8 cellular contexts compared by ENCODE assay signal in the genomic region with DNA sequence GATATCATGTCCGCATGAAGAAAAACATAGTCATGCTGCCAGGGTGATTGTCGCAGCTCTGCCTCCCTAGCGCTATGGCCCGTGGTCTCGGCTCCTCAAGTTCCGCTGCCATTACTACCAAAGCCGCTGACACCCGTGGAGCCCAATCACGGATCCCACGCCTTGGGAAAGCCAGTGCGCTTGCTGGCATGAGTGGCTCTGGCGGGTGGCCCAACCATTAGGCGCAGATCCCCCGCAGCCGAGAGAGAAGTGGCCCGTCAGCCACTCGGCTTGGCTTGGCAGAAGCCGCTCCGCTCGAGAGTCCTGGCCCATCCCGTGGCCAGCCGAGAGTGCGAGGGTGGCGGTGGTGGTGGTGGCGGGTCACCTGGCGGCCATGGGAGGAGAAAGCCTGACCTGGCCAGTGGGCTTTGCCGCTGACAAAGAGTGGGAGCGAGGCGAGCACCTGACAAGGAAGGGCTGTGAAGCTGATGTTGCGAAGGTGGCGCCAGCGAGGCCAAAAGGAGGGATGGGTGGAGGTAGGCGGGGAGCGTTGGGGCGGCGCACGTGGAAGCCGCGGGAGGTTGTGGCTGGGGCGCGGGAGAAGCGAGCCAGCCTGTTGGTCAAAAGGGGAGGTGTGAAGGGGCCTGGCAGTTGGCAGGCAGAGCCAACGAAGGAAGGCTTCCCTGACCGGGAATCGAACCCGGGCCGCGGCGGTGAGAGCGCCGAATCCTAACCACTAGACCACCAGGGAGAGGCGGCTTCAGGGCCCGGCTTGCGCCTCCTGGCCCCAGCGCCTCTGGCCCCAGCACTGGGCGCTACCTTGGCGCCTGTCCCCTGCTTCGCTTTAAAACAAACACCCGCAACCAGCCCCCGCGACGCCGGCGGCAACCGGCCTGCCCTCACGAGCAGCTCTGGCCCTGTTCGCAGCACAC. TPM values are rescaled to one million over a fixed set of nuclear protein-coding genes. Genes with fewer than 3 reads are reported as not detected.
DNase-seq lines count a peak whose midpoint lies in the region; ATAC-seq, FAIRE-seq and TF ChIP-seq lines count a peak whose summit lies in the region.
"Not testable (repeated sequence)": the region's sequence is repeated elsewhere in the genome, so short reads cannot be mapped to it uniquely, and the experiment has no call there.

No MANE protein-coding gene starts in this region.

- H3K27me3 Mint-ChIP-seq in natural killer cell (ENCODE audit: low read depth in 2 of 2), result not testable (repeated sequence)

- H3K79me2 ChIP-seq in endothelial cell of umbilical vein (ENCODE audit: control insufficient read depth, insufficient read depth, low read length), result not testable (repeated sequence)

- intact Hi-C loops in endothelial cell of umbilical vein (cut with micrococcal nuclease); natural killer cell (cut with micrococcal nuclease): not testable (repeated sequence)

- TSS peak; percentile 96 for BruUV-seq in endothelial cell of umbilical vein (replicated peaks; lab: Mats Ljungman, UMichigan)

- H3K4me3 Mint-ChIP-seq in natural killer cell, result not testable (repeated sequence)

- not testable (repeated sequence) for H2AFZ ChIP-seq in endothelial cell of umbilical vein (ENCODE audit: low read depth, low read length)

- H3K27ac Mint-ChIP-seq in natural killer cell, result not testable (repeated sequence)

- ATAC-seq in GM18873 (IDR thresholded peaks at IDR 0.05; ENCODE audit: low FRiP score, unreplicated experiment), result peak; percentile 44
- peak; percentile 64 for ATAC-seq in GM21529 (IDR thresholded peaks at IDR 0.05; ENCODE audit: unreplicated experiment)
- peak; percentile 46 for ATAC-seq in HG02973 (IDR thresholded peaks at IDR 0.05; ENCODE audit: unreplicated experiment)
- peak; percentile 47 for ATAC-seq in HG03558 (IDR thresholded peaks at IDR 0.05; ENCODE audit: extremely low read depth, unreplicated experiment)
- ATAC-seq in natural killer cell, result peak; percentile 45 to 60 (median 56)

- not testable (repeated sequence) for H3K4me2 ChIP-seq in endothelial cell of umbilical vein (ENCODE audit: insufficient read depth, low read length)

- H3K36me3 Mint-ChIP-seq in natural killer cell, result not testable (repeated sequence)

- H3K9ac ChIP-seq in endothelial cell of umbilical vein (replicated peaks; ENCODE audit: extremely low read depth, insufficient read depth, low read length), result not testable (repeated sequence)

- not testable (repeated sequence) for TF ChIP-seq CTCF in endothelial cell of umbilical vein (IDR thresholded peaks at IDR 0.05; ENCODE audit: extremely low read depth in 1 of 2, insufficient read depth in 1 of 2, low read depth in 1 of 2, low read length in 2 of 2); natural killer cell (IDR thresholded peaks at IDR 0.05)

- POLR2A ChIA-PET in endothelial cell of umbilical vein (lab: Charles Lee), result not testable (repeated sequence)

- CTCF ChIA-PET in endothelial cell of umbilical vein (lab: Charles Lee), result not testable (repeated sequence)

- H3K4me3 ChIP-seq in endothelial cell of umbilical vein (replicated peaks in 1 of 3; ENCODE audit: insufficient read depth in 1 of 3, low read depth in 1 of 3, low read length in 3 of 3), result not testable (repeated sequence)

- peak; percentile 67 for DNase-seq in activated CD8-positive, alpha-beta memory T cell treated with anti-CD3 and anti-CD28 coated beads, Interleukin-2, amount 50 U/mL, for 48 hours
- DNase-seq in endothelial cell of umbilical vein (ENCODE audit: low read depth, low spot score); natural killer cell: not testable (repeated sequence)
- DNase-seq in ureter (ENCODE audit: low spot score), result peak; percentile 63

- not testable (repeated sequence) for H4K20me1 ChIP-seq in endothelial cell of umbilical vein (replicated peaks; ENCODE audit: control insufficient read depth, extremely low read depth, insufficient read depth, low read length)

- not testable (repeated sequence) for FAIRE-seq in endothelial cell of umbilical vein (lab: Jason Lieb, UNC)

- dilution Hi-C loops in endothelial cell of umbilical vein (cut with MboI; ENCODE audit: extremely low pct_ligation_motif_present, low sequenced_read_pairs), result not testable (repeated sequence)

- not testable (repeated sequence) for H3K36me3 ChIP-seq in endothelial cell of umbilical vein (ENCODE audit: control insufficient read depth in 2 of 2, extremely low read depth in 1 of 2, insufficient read depth in 2 of 2, low read length in 2 of 2)

- H3K27me3 ChIP-seq in endothelial cell of umbilical vein (ENCODE audit: control insufficient read depth in 2 of 2, insufficient read depth in 2 of 2, low read length in 2 of 2), result not testable (repeated sequence)

- not testable (repeated sequence) for H3K4me1 ChIP-seq in endothelial cell of umbilical vein (ENCODE audit: control insufficient read depth, extremely low read depth, insufficient read depth, low read length)

- not testable (repeated sequence) for H3K9me3 ChIP-seq in endothelial cell of umbilical vein (replicated peaks; ENCODE audit: control insufficient read depth, insufficient read depth, low read length)

- H3K9me1 ChIP-seq in endothelial cell of umbilical vein (replicated peaks; ENCODE audit: control insufficient read depth, extremely low read depth, insufficient read depth, low read length), result not testable (repeated sequence)

- not testable (repeated sequence) for TF ChIP-seq POLR2A in endothelial cell of umbilical vein (IDR thresholded peaks at IDR 0.05; ENCODE audit: low read depth, low read length)

- not testable (repeated sequence) for H3K27ac ChIP-seq in endothelial cell of umbilical vein (ENCODE audit: insufficient read depth, low read depth, low read length)

- not testable (repeated sequence) for H3K9me3 Mint-ChIP-seq in natural killer cell

- not testable (repeated sequence) for H3K4me1 Mint-ChIP-seq in natural killer cell

RNA-seq across cellular contexts. Expression of gene FCGR2A, which starts 51.1 kb away (rescaled TPM):
- total RNA-seq in endothelial cell of umbilical vein (not detected in 2 replicates), natural killer cell (10 to 100 TPM in 2 of 3 donors, 1 to 10 TPM in 1; 7.5 to 34.6 (median 13.9) TPM), ureter (18.5 TPM)
- not detected in 2 replicates for polyA plus RNA-seq in endothelial cell of umbilical vein
- polyA plus RNA-seq in endothelial cell of umbilical vein (2011; cell fraction: cytosol; rRNA removed), result not detected in 2 replicates
- not detected in 2 replicates for polyA plus RNA-seq in endothelial cell of umbilical vein (2011; cell fraction: nucleus; rRNA removed)
- 0.20 and 0.24 TPM in 2 replicates for polyA plus RNA-seq in endothelial cell of umbilical vein (2012)
- 2.8 and 3.0 TPM in 2 replicates for polyA minus RNA-seq in endothelial cell of umbilical vein
- polyA minus RNA-seq in endothelial cell of umbilical vein (2011; cell fraction: cytosol; rRNA and poly(A)+ RNA removed), result not detected
- polyA minus RNA-seq in endothelial cell of umbilical vein (2011; cell fraction: nucleus; rRNA and poly(A)+ RNA removed), result not detected in 2 replicates
